In the genomic region with DNA sequence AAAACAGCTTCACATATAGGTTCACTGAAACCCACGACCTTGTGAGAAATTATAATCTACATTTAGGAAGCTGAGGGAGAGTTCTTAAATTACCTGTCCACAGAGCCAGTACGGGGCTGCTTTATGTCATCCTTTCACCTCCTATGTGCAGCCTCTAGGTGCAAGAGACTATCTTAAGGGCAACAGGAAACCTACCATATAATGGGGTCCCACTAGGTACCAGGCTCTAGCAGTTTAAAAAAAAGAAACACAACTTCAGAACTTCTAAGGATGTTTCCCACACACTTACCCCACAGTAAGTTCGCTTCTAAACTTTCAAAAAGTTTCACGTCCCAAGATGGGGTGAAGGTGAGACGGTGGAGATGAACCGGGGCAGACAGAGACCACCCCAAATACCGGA, we compare ENCODE assay signal across 8 cellular contexts. TPM values are rescaled to one million over a fixed set of nuclear protein-coding genes. Genes with fewer than 3 reads are reported as not detected.
DNase-seq lines count a peak whose midpoint lies in the region; ATAC-seq and TF ChIP-seq lines count a peak whose summit lies in the region.

No MANE protein-coding gene starts in this region.

- H3K36me3 Mint-ChIP-seq in activated T-helper 17 cell treated with anti-CD3 and anti-CD28 coated beads, Interleukin-2, amount 50 U/mL, for 72 hours (ENCODE audit: low read depth): no peaks in the 10 kb centered on the region

- H3K9me3 ChIP-seq in upper lobe of right lung: no peaks in the 10 kb centered on the region

- DNase-seq in left colon (no peak), upper lobe of right lung (no peak), OCI-M2 (lab: John Stamatoyannopoulos, UW; ENCODE audit: unreplicated experiment) (no peak), NCI-H446 (lab: John Stamatoyannopoulos, UW) (no peak), hippocampal formation (lab: John Stamatoyannopoulos, UW) (no peak)

- peak; percentile 35 for ATAC-seq in GM18502 (IDR thresholded peaks at IDR 0.05; ENCODE audit: poor library complexity, unreplicated experiment)
- ATAC-seq in HG02678 (IDR thresholded peaks at IDR 0.05; ENCODE audit: unreplicated experiment): peak; percentile 25
- no peak for ATAC-seq in activated T-helper 17 cell treated with anti-CD3 and anti-CD28 coated beads, Interleukin-2, amount 50 U/mL, for 72 hours (replicated peaks)
- peak; percentile 9 for ATAC-seq in left colon
- ATAC-seq in upper lobe of right lung: peak; percentile 6

- H3K4me1 ChIP-seq in upper lobe of right lung: no peaks in the 10 kb centered on the region

- peaks cover 12% of the 10 kb centered on the region for H3K27me3 ChIP-seq in upper lobe of right lung

- no peaks in the 10 kb centered on the region for H3K36me3 ChIP-seq in upper lobe of right lung

- H3K4me3 Mint-ChIP-seq in activated T-helper 17 cell treated with anti-CD3 and anti-CD28 coated beads, Interleukin-2, amount 50 U/mL, for 72 hours: peak overlapping the region; percentile 50

- H3K27ac Mint-ChIP-seq in activated T-helper 17 cell treated with anti-CD3 and anti-CD28 coated beads, Interleukin-2, amount 50 U/mL, for 72 hours: no peak overlapping the region

- H3K9me3 Mint-ChIP-seq in activated T-helper 17 cell treated with anti-CD3 and anti-CD28 coated beads, Interleukin-2, amount 50 U/mL, for 72 hours: no peaks in the 10 kb centered on the region

- TF ChIP-seq CTCF in upper lobe of right lung (IDR thresholded peaks at IDR 0.05): no peak

- peak overlapping the region; percentile 59 for H3K4me3 ChIP-seq in upper lobe of right lung

- H3K27ac ChIP-seq in upper lobe of right lung: no peak overlapping the region

- H3K27me3 Mint-ChIP-seq in activated T-helper 17 cell treated with anti-CD3 and anti-CD28 coated beads, Interleukin-2, amount 50 U/mL, for 72 hours: peaks cover 43% of the 10 kb centered on the region

- intact Hi-C loops in left colon (cut with DNase I, micrococcal nuclease) (no loop called here), upper lobe of right lung (cut with DNase I) (no loop called here)

- H3K4me1 Mint-ChIP-seq in activated T-helper 17 cell treated with anti-CD3 and anti-CD28 coated beads, Interleukin-2, amount 50 U/mL, for 72 hours: no peaks in the 10 kb centered on the region

RNA-seq across cellular contexts. Expression of gene STK33, which starts 0.6 kb away (rescaled TPM):
- 1 to 10 TPM in 1 of 2 donors, under 1 TPM in 1; 0.40 to 1.0 TPM for total RNA-seq in activated T-helper 17 cell treated with anti-CD3 and anti-CD28 coated beads, Interleukin-2, amount 50 U/mL, for 72 hours
- total RNA-seq in left colon (1 to 10 TPM; 1.2 to 3.2 TPM), upper lobe of right lung (9.4 TPM)
